1 cellular context compared by ENCODE assay signal in genomic region chr1:168535536-168535935, GRCh38.
TF ChIP-seq lines count a peak whose summit lies in the region.

No MANE protein-coding gene starts in this region.

TF ChIP-seq in WTC11, 78 proteins besides CTCF, POLR2A, EP300 and RAD21 (continued from another document):
- TF ChIP-seq ZNF281 (CRISPR knock-in tag; IDR thresholded peaks at IDR 0.05) (no peak), MYBL2 (CRISPR knock-in tag; IDR thresholded peaks at IDR 0.05) (no peak)
